In the genomic region with DNA sequence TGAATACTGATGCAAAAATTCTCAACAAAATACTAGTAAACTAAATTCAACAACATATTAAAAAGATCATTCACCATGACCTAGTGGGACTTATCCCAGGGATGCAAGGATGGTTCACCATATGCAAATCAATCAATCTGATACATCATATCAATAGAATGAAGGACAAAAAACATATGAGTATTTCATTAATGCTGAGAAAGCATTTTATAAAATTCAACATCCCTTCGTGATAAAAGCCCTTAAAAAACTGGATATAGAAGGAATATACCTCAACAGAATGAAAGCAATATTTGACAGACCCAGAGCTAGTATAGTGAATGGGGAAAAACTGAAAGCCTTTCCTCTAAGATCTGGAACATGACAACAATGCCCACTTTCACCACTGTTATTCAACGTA, we compare ENCODE assay signal across 29 cellular contexts.
"Had no signal": no experiment of that assay in that cellular context is flagged by ENCODE, and none has a peak within 500 bp of the region (broad histone marks: within the 10 kb centered on the region; RNA-seq: fewer than 3 reads in every experiment).

No MANE protein-coding gene starts in this region.

- H3K4me3 ChIP-seq: stomach, suprapubic skin, testis, thoracic aorta, thyroid gland, tibial artery, tibial nerve, transverse colon, upper lobe of left lung, upper lobe of right lung, uterus, vagina had no signal

- H3K27ac ChIP-seq: stomach, suprapubic skin, testis, thoracic aorta, thyroid gland, tibial artery, tibial nerve, transverse colon, upper lobe of left lung, upper lobe of right lung, uterus, vagina had no signal

- DNase-seq: stimulated activated CD4-positive, alpha-beta T cell treated with anti-CD3 and anti-CD28 coated beads, Interleukin-2, amount 100 ng/mL, for 48 hours; stimulated activated CD4-positive, alpha-beta T cell treated with anti-CD3 and anti-CD28 coated beads, Interleukin-4, amount 100 ng/mL, for 1 hour; stimulated activated CD4-positive, alpha-beta T cell treated with anti-CD3 and anti-CD28 coated beads, Interleukin-4, amount 100 ng/mL, for 24 hours; stimulated activated CD4-positive, alpha-beta T cell treated with anti-CD3 and anti-CD28 coated beads, Interleukin-4, amount 100 ng/mL, for 4 hours; stimulated activated CD8-positive, alpha-beta memory T cell treated with anti-CD3 and anti-CD28 coated beads, Interleukin-4, amount 100 ng/mL, for 48 hours; stimulated activated naive B cell treated with anti-CD40 and anti-IgM and Interleukin-4, amounts not matched to agents 10 μg/mL and 1 μg/mL and 100 μg/mL, for 72 hours; stimulated activated naive CD4-positive, alpha-beta T cell; stimulated activated naive CD4-positive, alpha-beta T cell treated with Interleukin-2 at 50 U/mL for 16 hours; stimulated activated naive CD8-positive, alpha-beta T cell treated with anti-CD3 and anti-CD28 coated beads, Interleukin-15, amount 100 ng/mL, for 72 hours; stimulated activated naive CD8-positive, alpha-beta T cell treated with anti-CD3 and anti-CD28 coated beads, Interleukin-15, Interleukin-2, amounts not matched to agents 100 U/mL and 50 U/mL, for 24 hours; stomach; substantia nigra; testis; thyroid gland; tibial artery; transverse colon; trophoblast cell; upper lobe of left lung; upper lobe of right lung; uterus had no signal

- H3K4me3 Mint-ChIP-seq: stimulated activated effector memory CD8-positive, alpha-beta T cell treated with anti-CD3 and anti-CD28 coated beads, Interleukin-12 subunit alpha, Interleukin-12 subunit beta, amount 100 ng/mL, for 72 hours; stimulated activated memory B cell treated with anti-CD40 and anti-IgM and Interleukin-4, amounts not matched to agents 10 μg/mL and 1 μg/mL and 100 μg/mL, for 72 hours; stimulated activated naive B cell treated with anti-CD40 and anti-IgM and Interleukin-4, amounts not matched to agents 10 μg/mL and 1 μg/mL and 100 μg/mL, for 72 hours; stimulated activated naive CD8-positive, alpha-beta T cell treated with anti-CD3 and anti-CD28 coated beads, Interleukin-15, amount 100 ng/mL, for 72 hours; stimulated activated naive CD8-positive, alpha-beta T cell treated with anti-CD3 and anti-CD28 coated beads, Interleukin-15, Interleukin-2, amounts not matched to agents 100 ng/mL and 50 ng/mL, for 24 hours; type B pancreatic cell had no signal

- H3K4me1 Mint-ChIP-seq: stimulated activated effector memory CD8-positive, alpha-beta T cell treated with anti-CD3 and anti-CD28 coated beads, Interleukin-12 subunit alpha, Interleukin-12 subunit beta, amount 100 ng/mL, for 72 hours; stimulated activated memory B cell treated with anti-CD40 and anti-IgM and Interleukin-4, amounts not matched to agents 10 μg/mL and 1 μg/mL and 100 μg/mL, for 72 hours; stimulated activated naive B cell treated with anti-CD40 and anti-IgM and Interleukin-4, amounts not matched to agents 10 μg/mL and 1 μg/mL and 100 μg/mL, for 72 hours; stimulated activated naive CD8-positive, alpha-beta T cell treated with anti-CD3 and anti-CD28 coated beads, Interleukin-15, amount 100 ng/mL, for 72 hours had no signal

- ATAC-seq: stimulated activated effector memory CD8-positive, alpha-beta T cell treated with anti-CD3 and anti-CD28 coated beads, Interleukin-12 subunit alpha, Interleukin-12 subunit beta, amount 100 ng/mL, for 72 hours; stimulated activated memory B cell treated with anti-CD40 and anti-IgM and Interleukin-4, amounts not matched to agents 10 μg/mL and 1 μg/mL and 100 μg/mL, for 72 hours; stimulated activated naive B cell treated with anti-CD40 and anti-IgM and Interleukin-4, amounts not matched to agents 10 μg/mL and 1 μg/mL and 100 μg/mL, for 72 hours; stimulated activated naive CD8-positive, alpha-beta T cell treated with anti-CD3 and anti-CD28 coated beads, Interleukin-15, amount 100 ng/mL, for 72 hours; stimulated activated naive CD8-positive, alpha-beta T cell treated with anti-CD3 and anti-CD28 coated beads, Interleukin-15, Interleukin-2, amounts not matched to agents 100 U/mL and 50 U/mL, for 24 hours; upper lobe of right lung had no signal

- H3K27me3 ChIP-seq: stomach, suprapubic skin, testis, thyroid gland, tibial artery, tibial nerve, transverse colon, upper lobe of left lung, upper lobe of right lung, uterus, vagina had no signal

- H3K27me3 Mint-ChIP-seq: stimulated activated naive B cell treated with anti-CD40 and anti-IgM and Interleukin-4, amounts not matched to agents 10 μg/mL and 1 μg/mL and 100 μg/mL, for 72 hours; stimulated activated naive CD8-positive, alpha-beta T cell treated with anti-CD3 and anti-CD28 coated beads, Interleukin-15, amount 100 ng/mL, for 72 hours; stimulated activated naive CD8-positive, alpha-beta T cell treated with anti-CD3 and anti-CD28 coated beads, Interleukin-15, Interleukin-2, amounts not matched to agents 100 ng/mL and 50 ng/mL, for 24 hours; type B pancreatic cell had no signal

- H3K36me3 ChIP-seq: stomach, suprapubic skin, thoracic aorta, thyroid gland, tibial artery, tibial nerve, transverse colon, upper lobe of left lung, upper lobe of right lung, uterus, vagina had no signal

- H3K27ac Mint-ChIP-seq: stimulated activated effector memory CD8-positive, alpha-beta T cell treated with anti-CD3 and anti-CD28 coated beads, Interleukin-12 subunit alpha, Interleukin-12 subunit beta, amount 100 ng/mL, for 72 hours; stimulated activated memory B cell treated with anti-CD40 and anti-IgM and Interleukin-4, amounts not matched to agents 10 μg/mL and 1 μg/mL and 100 μg/mL, for 72 hours; stimulated activated naive B cell treated with anti-CD40 and anti-IgM and Interleukin-4, amounts not matched to agents 10 μg/mL and 1 μg/mL and 100 μg/mL, for 72 hours; stimulated activated naive CD8-positive, alpha-beta T cell treated with anti-CD3 and anti-CD28 coated beads, Interleukin-15, Interleukin-2, amounts not matched to agents 100 ng/mL and 50 ng/mL, for 24 hours; type B pancreatic cell had no signal

- H3K4me1 ChIP-seq: stomach, suprapubic skin, testis, thyroid gland, tibial artery, tibial nerve, transverse colon, upper lobe of left lung, upper lobe of right lung, uterus, vagina had no signal

- FAIRE-seq: urothelium cell line had no signal

- H3K9me3 ChIP-seq: stomach, suprapubic skin, testis, thoracic aorta, thyroid gland, tibial artery, upper lobe of left lung, upper lobe of right lung, vagina had no signal

- H3K36me3 Mint-ChIP-seq: stimulated activated effector memory CD8-positive, alpha-beta T cell treated with anti-CD3 and anti-CD28 coated beads, Interleukin-12 subunit alpha, Interleukin-12 subunit beta, amount 100 ng/mL, for 72 hours; type B pancreatic cell had no signal
